ENCODE assay signal across 1 cellular context in genomic region chr3:24520941-24521305, GRCh38.
TF ChIP-seq lines count a peak whose summit lies in the region.

No MANE protein-coding gene starts in this region.

TF ChIP-seq in SK-N-SH treated with all-trans-retinoic acid at 6 μM for 48 hours, 23 proteins besides CTCF, POLR2A, EP300 and RAD21 (continued from another document):
- TF ChIP-seq TSHZ2 (CRISPR knock-in tag; IDR thresholded peaks at IDR 0.05): no peak
TF ChIP-seq in SK-N-SH treated with all-trans-retinoic acid at 6 μM for 48 hours: peak in this region for 0.
